Comparison of ENCODE assay signal across 24 cellular contexts in genomic region chr16:24132797-24133155, GRCh38.
"Had no signal": no experiment of that assay in that cellular context is flagged by ENCODE, and none has a peak within 500 bp of the region (broad histone marks: within the 10 kb centered on the region; RNA-seq: fewer than 3 reads in every experiment).

No MANE protein-coding gene starts in this region.

- H3K36me3 ChIP-seq: colonic mucosa, esophagus squamous epithelium, gastrocnemius medialis, left lung, lower lobe of right lung had no signal

- H3K4me3 Mint-ChIP-seq: dendritic cell treated with granulocyte-macrophage colony-stimulating factor and Interleukin-4, amounts not matched to agents 40 ng/mL and 50 ng/mL, for 4 days; effector memory CD8-positive, alpha-beta T cell; endodermal cell; mesothelial cell of epicardium had no signal

- H3K9me3 ChIP-seq: colonic mucosa, esophagus squamous epithelium, gastrocnemius medialis, heart right ventricle, left lung, lower lobe of right lung, mucosa of descending colon had no signal

- H3K36me3 Mint-ChIP-seq: mesothelial cell of epicardium had no signal

- ATAC-seq: effector memory CD8-positive, alpha-beta T cell; esophagus mucosa; gastrocnemius medialis; heart right ventricle; left cardiac atrium; left lung; left ventricle myocardium superior; lower lobe of right lung; mucosa of descending colon had no signal

- H3K27ac Mint-ChIP-seq: dendritic cell treated with granulocyte-macrophage colony-stimulating factor and Interleukin-4, amounts not matched to agents 40 ng/mL and 50 ng/mL, for 4 days; endodermal cell; mesothelial cell of epicardium had no signal

- DNase-seq: colonic mucosa; cortex of kidney; effector CD8-positive, alpha-beta T cell; effector memory CD8-positive, alpha-beta T cell; endodermal cell; erythroblast; esophagus squamous epithelium; foreskin fibroblast; foreskin melanocyte; gastrocnemius medialis; glutamatergic neuron; head of caudate nucleus; heart right ventricle; hippocampal formation; left cardiac atrium; left lung; left ventricle myocardium superior; lower lobe of right lung; mesenchymal stem cell; mucosa of descending colon had no signal

- H3K4me3 ChIP-seq: colonic mucosa, esophagus squamous epithelium, gastrocnemius medialis, heart right ventricle, left lung, lower lobe of right lung, mucosa of descending colon had no signal

- H3K27me3 Mint-ChIP-seq: dendritic cell treated with granulocyte-macrophage colony-stimulating factor and Interleukin-4, amounts not matched to agents 40 ng/mL and 50 ng/mL, for 4 days; effector memory CD8-positive, alpha-beta T cell had no signal

- H3K4me1 ChIP-seq: colonic mucosa, esophagus squamous epithelium, gastrocnemius medialis, heart right ventricle, left lung, lower lobe of right lung had no signal

- H3K27me3 ChIP-seq: colonic mucosa, esophagus squamous epithelium, gastrocnemius medialis, left lung had no signal

- H3K9me3 Mint-ChIP-seq: dendritic cell treated with granulocyte-macrophage colony-stimulating factor and Interleukin-4, amounts not matched to agents 40 ng/mL and 50 ng/mL, for 4 days; effector memory CD8-positive, alpha-beta T cell; endodermal cell; mesothelial cell of epicardium had no signal

- H3K27ac ChIP-seq: colonic mucosa, epithelial cell of prostate, esophagus squamous epithelium, gastrocnemius medialis, heart right ventricle, left lung, lower lobe of right lung had no signal
